1 cellular context compared by ENCODE assay signal in the genomic region with DNA sequence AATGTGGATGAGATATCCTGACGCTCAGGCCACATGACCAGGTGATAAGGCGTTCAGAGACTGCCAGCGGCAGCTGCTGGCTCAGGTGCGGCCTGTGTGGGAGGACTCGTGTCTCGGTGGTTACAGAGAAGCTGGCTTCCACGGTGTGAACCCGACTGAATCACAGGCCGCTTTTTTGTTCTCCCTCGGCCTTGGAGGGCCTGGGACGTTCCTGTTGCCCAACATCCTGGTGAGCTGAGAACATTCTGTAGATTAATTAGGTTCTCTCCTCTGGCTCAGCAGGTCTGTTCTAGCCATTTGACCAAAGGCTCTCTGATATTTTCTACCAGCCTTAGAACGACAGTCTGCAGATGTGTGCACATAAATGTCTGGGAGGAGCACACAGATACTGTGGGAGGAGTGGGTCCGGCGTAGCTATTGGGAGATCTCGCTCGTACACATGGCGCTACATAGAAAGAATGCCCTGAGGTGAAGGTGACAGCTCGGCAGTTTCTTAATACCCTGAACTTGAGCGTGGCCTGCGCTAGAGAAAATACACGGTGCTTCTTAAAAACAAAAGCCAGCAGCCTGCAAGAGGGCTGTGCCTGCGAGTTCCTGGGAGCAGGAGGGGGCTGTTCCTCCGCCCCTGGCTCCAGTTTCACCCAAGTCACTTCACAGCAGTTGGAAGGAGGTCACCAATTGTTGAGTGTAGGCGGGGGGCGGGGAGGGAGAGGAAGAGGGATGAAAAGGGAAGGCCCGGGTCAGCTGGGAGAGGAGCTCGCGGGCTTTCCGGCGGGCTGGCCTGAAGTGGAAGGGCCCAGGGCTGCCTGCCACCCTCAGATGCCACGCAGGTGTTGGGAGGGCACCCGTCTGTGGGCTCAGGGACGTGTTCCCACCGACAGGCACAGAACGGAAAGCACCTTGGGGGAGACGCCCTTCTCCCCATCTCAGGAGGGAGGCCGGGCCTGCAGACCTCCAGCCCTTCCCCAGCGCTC.
TF ChIP-seq lines count a peak whose summit lies in the region.

No MANE protein-coding gene starts in this region.

TF ChIP-seq in HEK293, 187 proteins besides CTCF, POLR2A, EP300 and RAD21 (continued from another document):
- TF ChIP-seq, protein P1, sequence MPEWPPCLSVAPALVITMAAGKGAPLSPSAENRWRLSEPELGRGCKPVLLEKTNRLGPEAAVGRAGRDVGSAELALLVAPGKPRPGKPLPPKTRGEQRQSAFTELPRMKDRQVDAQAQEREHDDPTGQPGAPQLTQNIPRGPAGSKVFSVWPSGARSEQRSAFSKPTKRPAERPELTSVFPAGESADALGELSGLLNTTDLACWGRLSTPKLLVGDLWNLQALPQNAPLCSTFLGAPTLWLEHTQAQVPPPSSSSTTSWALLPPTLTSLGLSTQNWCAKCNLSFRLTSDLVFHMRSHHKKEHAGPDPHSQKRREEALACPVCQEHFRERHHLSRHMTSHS (tag by site-specific recombination; IDR thresholded peaks at IDR 0.05): no peak
- TF ChIP-seq ZNF248 (tag by site-specific recombination; IDR thresholded peaks at IDR 0.05) (no peak), SP7 (tag by site-specific recombination; IDR thresholded peaks at IDR 0.05) (0 out of 2 replicates have a peak, but pooled peaks have one; percentile 13), ZNF548 (tag by site-specific recombination; IDR thresholded peaks at IDR 0.05) (no peak)
- TF ChIP-seq, protein P2, sequence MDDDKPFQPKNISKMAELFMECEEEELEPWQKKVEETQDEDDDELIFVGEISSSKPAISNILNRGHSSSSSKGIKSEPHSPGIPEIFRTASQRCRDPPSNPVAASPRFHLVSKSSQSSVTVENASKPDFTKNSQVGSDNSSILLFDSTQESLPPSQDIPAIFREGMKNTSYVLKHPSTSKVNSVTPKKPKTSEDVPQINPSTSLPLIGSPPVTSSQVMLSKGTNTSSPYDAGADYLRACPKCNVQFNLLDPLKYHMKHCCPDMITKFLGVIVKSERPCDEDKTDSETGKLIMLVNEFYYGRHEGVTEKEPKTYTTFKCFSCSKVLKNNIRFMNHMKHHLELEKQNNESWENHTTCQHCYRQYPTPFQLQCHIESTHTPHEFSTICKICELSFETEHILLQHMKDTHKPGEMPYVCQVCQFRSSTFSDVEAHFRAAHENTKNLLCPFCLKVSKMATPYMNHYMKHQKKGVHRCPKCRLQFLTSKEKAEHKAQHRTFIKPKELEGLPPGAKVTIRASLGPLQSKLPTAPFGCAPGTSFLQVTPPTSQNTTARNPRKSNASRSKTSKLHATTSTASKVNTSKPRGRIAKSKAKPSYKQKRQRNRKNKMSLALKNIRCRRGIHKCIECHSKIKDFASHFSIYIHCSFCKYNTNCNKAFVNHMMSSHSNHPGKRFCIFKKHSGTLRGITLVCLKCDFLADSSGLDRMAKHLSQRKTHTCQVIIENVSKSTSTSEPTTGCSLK (tag by site-specific recombination; IDR thresholded peaks at IDR 0.05): no peak
